In the genomic region with DNA sequence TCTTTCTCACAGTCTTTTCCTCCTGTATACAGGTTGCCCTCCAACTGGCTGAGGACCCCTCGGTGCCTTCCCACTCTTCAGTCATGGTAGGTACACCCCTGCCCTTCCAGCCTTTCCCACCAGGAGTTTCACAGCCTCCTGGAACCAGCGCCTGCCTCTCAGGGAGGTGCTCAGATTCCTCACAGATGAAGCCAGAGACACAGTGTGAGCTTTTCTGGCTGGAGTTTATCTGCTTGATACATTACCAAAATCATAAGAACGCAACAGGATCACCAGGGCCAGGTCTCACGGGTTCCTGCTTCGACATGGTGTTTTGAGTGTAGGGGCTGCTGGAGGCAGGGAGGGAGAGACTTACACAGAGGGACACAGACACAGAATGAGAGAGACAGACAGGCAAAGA, we compare ENCODE assay signal across 27 cellular contexts. TPM values are rescaled to one million over a fixed set of nuclear protein-coding genes. Genes with fewer than 3 reads are reported as not detected.
"Had no signal": no experiment of that assay in that cellular context is flagged by ENCODE, and none has a peak within 500 bp of the region (broad histone marks: within the 10 kb centered on the region; RNA-seq: fewer than 3 reads in every experiment).

No MANE protein-coding gene starts in this region.

- H3K4me1 ChIP-seq: right lobe of liver had no signal

- H3K27ac ChIP-seq: right lobe of liver, tibial artery had no signal

- H3K27me3 Mint-ChIP-seq: activated naive CD8-positive, alpha-beta T cell; natural killer cell treated with Interleukin-12 subunit alpha and Interleukin-12 subunit beta and Interleukin-15 and Interleukin-18, amount 100 ng/mL, for 72 hours; stimulated activated naive CD8-positive, alpha-beta T cell treated with anti-CD3 and anti-CD28 coated beads, Interleukin-15, amount 100 ng/mL, for 72 hours had no signal

- DNase-seq: activated CD4-positive, alpha-beta T cell treated with anti-CD3 and anti-CD28 coated beads for 4 hours; activated CD4-positive, alpha-beta T cell treated with anti-CD3 and anti-CD28 coated beads, Interleukin-2, amount 50 U/mL, for 48 hours; activated CD4-positive, CD25-positive, alpha-beta regulatory T cell; activated CD8-positive, alpha-beta memory T cell treated with anti-CD3 and anti-CD28 coated beads, Interleukin-2, amount 50 U/mL, for 48 hours; activated naive CD4-positive, alpha-beta T cell; activated T-cell treated with anti-CD3 and anti-CD28 coated beads, Interleukin-2, amount 50 U/mL, for 4 hours; amniotic stem cell; cerebellar nuclear complex; effector CD4-positive, alpha-beta T cell; gastrocnemius medialis; islet precursor cell; left colon; right lobe of liver; small intestine; stimulated activated CD4-positive, alpha-beta T cell treated with anti-CD3 and anti-CD28 coated beads, Interleukin-2, amount 100 ng/mL, for 24 hours; stimulated activated naive CD8-positive, alpha-beta T cell treated with anti-CD3 and anti-CD28 coated beads, Interleukin-15, amount 100 ng/mL, for 72 hours; T1000; tibial artery had no signal

- H3K9me3 Mint-ChIP-seq: activated T-cell treated with anti-CD3 and anti-CD28 coated beads, Interleukin-2, amount 50 U/mL, for 4 hours; activated T-helper 2 cell treated with anti-CD3 and anti-CD28 coated beads, Interferon-gamma antibody, Interleukin-2, Interleukin-4, amounts not matched to agents 10 μg/mL and 5 μg/mL and 100 μg/mL, durations not matched to agents 14 hours and 24 hours and 36 hours; natural killer cell treated with Interleukin-12 subunit alpha and Interleukin-12 subunit beta and Interleukin-15 and Interleukin-18, amount 100 ng/mL, for 72 hours; stimulated activated effector memory CD8-positive, alpha-beta T cell treated with anti-CD3 and anti-CD28 coated beads, Interleukin-12 subunit alpha, Interleukin-12 subunit beta, amount 100 ng/mL, for 72 hours; stimulated activated naive CD8-positive, alpha-beta T cell treated with anti-CD3 and anti-CD28 coated beads, Interleukin-15, amount 100 ng/mL, for 72 hours; T-helper 1 cell treated with Interleukin-12 subunit alpha and Interleukin-12 subunit beta and Interleukin-4 antibody, amounts not matched to agents 30 μg/mL and 1 μg/mL, for 36 hours had no signal

- H3K36me3 Mint-ChIP-seq: activated naive CD8-positive, alpha-beta T cell; natural killer cell treated with Interleukin-12 subunit alpha and Interleukin-12 subunit beta and Interleukin-15 and Interleukin-18, amount 100 ng/mL, for 72 hours; stimulated activated effector memory CD8-positive, alpha-beta T cell treated with anti-CD3 and anti-CD28 coated beads, Interleukin-12 subunit alpha, Interleukin-12 subunit beta, amount 100 ng/mL, for 72 hours had no signal

- H3K27ac Mint-ChIP-seq: activated naive CD8-positive, alpha-beta T cell; activated T-helper 2 cell treated with anti-CD3 and anti-CD28 coated beads, Interferon-gamma antibody, Interleukin-2, Interleukin-4, amounts not matched to agents 10 μg/mL and 5 μg/mL and 100 μg/mL, durations not matched to agents 14 hours and 24 hours and 36 hours; natural killer cell treated with Interleukin-12 subunit alpha and Interleukin-12 subunit beta and Interleukin-15 and Interleukin-18, amount 100 ng/mL, for 72 hours; stimulated activated effector memory CD8-positive, alpha-beta T cell treated with anti-CD3 and anti-CD28 coated beads, Interleukin-12 subunit alpha, Interleukin-12 subunit beta, amount 100 ng/mL, for 72 hours; T-helper 1 cell treated with Interleukin-12 subunit alpha and Interleukin-12 subunit beta and Interleukin-4 antibody, amounts not matched to agents 30 μg/mL and 1 μg/mL, for 36 hours had no signal

- H3K36me3 ChIP-seq: gastrocnemius medialis, right lobe of liver, tibial artery had no signal

- H3K4me3 Mint-ChIP-seq: activated naive CD8-positive, alpha-beta T cell; activated T-cell treated with anti-CD3 and anti-CD28 coated beads, Interleukin-2, amount 50 U/mL, for 4 hours; natural killer cell treated with Interleukin-12 subunit alpha and Interleukin-12 subunit beta and Interleukin-15 and Interleukin-18, amount 100 ng/mL, for 72 hours; stimulated activated effector memory CD8-positive, alpha-beta T cell treated with anti-CD3 and anti-CD28 coated beads, Interleukin-12 subunit alpha, Interleukin-12 subunit beta, amount 100 ng/mL, for 72 hours; stimulated activated naive CD8-positive, alpha-beta T cell treated with anti-CD3 and anti-CD28 coated beads, Interleukin-15, amount 100 ng/mL, for 72 hours; T-helper 1 cell treated with Interleukin-12 subunit alpha and Interleukin-12 subunit beta and Interleukin-4 antibody, amounts not matched to agents 30 μg/mL and 1 μg/mL, for 36 hours had no signal

- H3K9me3 ChIP-seq: gastrocnemius medialis, right lobe of liver, tibial artery had no signal

- H3K4me3 ChIP-seq: gastrocnemius medialis, lung, right lobe of liver, tibial artery had no signal

- FAIRE-seq: bronchial epithelial cell, small intestine, urothelium cell line had no signal

- H3K27me3 ChIP-seq: gastrocnemius medialis, right lobe of liver, tibial artery had no signal

- ATAC-seq: activated T-cell treated with anti-CD3 and anti-CD28 coated beads, Interleukin-2, amount 50 U/mL, for 4 hours; gastrocnemius medialis; left colon; natural killer cell treated with Interleukin-12 subunit alpha and Interleukin-12 subunit beta and Interleukin-15 and Interleukin-18, amount 100 ng/mL, for 72 hours; right lobe of liver; stimulated activated effector memory CD8-positive, alpha-beta T cell treated with anti-CD3 and anti-CD28 coated beads, Interleukin-12 subunit alpha, Interleukin-12 subunit beta, amount 100 ng/mL, for 72 hours; stimulated activated naive CD8-positive, alpha-beta T cell treated with anti-CD3 and anti-CD28 coated beads, Interleukin-15, amount 100 ng/mL, for 72 hours had no signal

RNA-seq across cellular contexts. Expression of gene INMT, which starts 6.7 kb away (rescaled TPM):
- total RNA-seq: activated CD8-positive, alpha-beta memory T cell treated with anti-CD3 and anti-CD28 coated beads for 36 hours; activated T-helper 2 cell treated with anti-CD3 and anti-CD28 coated beads, Interferon-gamma antibody, Interleukin-2, Interleukin-4, amounts not matched to agents 10 μg/mL and 5 μg/mL and 100 μg/mL, durations not matched to agents 14 hours and 24 hours and 36 hours had no signal
